15 cellular contexts compared by ENCODE assay signal in the genomic region with DNA sequence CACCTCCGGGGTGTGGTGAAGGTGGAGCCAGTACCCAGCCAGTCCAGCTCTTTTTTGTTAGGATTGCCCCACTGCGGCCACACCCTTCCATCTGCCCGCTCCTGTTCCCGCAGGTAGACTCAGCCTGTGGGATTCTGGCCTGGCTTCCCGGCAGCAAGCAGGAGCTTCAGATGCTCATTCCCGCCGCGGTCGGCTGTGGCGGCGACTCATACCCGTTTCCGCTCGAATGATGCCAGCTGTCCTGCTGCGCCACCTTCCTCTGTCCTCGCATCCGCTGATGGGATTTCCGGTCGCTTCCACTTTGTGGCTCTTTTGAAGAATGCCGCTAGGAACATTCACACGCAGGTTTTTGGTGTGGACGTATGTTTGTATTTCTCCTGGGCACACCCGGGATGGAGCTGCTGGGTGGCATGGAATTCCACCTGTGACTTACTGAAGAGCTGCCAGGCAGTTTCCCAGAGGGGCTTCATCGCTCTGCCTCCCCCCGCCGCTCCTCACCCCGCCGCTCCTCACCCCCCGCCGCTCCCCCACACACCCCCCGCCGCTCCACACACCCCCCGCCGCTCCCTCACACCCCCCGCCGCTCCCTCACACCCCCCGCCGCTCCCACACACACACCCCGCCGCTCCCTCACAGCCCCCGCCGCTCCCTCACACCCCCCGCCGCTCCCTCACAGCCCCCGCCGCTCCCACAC.
DNase-seq lines count a peak whose midpoint lies in the region; ATAC-seq and TF ChIP-seq lines count a peak whose summit lies in the region.
"Had no signal": no experiment of that assay in that cellular context is flagged by ENCODE, and none has a peak within 500 bp of the region (broad histone marks: within the 10 kb centered on the region; RNA-seq: fewer than 3 reads in every experiment).

No MANE protein-coding gene starts in this region.

- TF ChIP-seq CTCF in PC-3 (conservative IDR thresholded peaks at IDR 0.05; ENCODE audit: low read depth, low read length): no peak
- no peak for TF ChIP-seq CTCF in foreskin keratinocyte (conservative IDR thresholded peaks at IDR 0.05)

- H3K36me3 Mint-ChIP-seq in activated CD4-positive, alpha-beta memory T cell treated with anti-CD3 and anti-CD28 coated beads for 36 hours: no peaks in the 10 kb centered on the region
- no peaks in the 10 kb centered on the region for H3K36me3 Mint-ChIP-seq in activated CD4-positive, alpha-beta memory T cell treated with anti-CD3 and anti-CD28 coated beads, Interleukin-2, amount 10 ng/mL, durations not matched to agents 7 days and 5 days (ENCODE audit: low read depth)

- H3K27me3 Mint-ChIP-seq in activated CD4-positive, alpha-beta memory T cell treated with anti-CD3 and anti-CD28 coated beads for 36 hours: peaks cover 26% of the 10 kb centered on the region
- H3K27me3 Mint-ChIP-seq in activated CD4-positive, alpha-beta memory T cell treated with anti-CD3 and anti-CD28 coated beads, Interleukin-2, amount 10 ng/mL, durations not matched to agents 7 days and 5 days: peaks cover 28% of the 10 kb centered on the region

- no TSS peak for BruUV-seq in PC-3 (replicated peaks; lab: Mats Ljungman, UMichigan)

- H3F3A ChIP-seq in PC-3 (ENCODE audit: low read length, unreplicated experiment): no peaks in the 10 kb centered on the region

- no peaks in the 10 kb centered on the region for H3K27me3 ChIP-seq in PC-3 (ENCODE audit: low read length)
- H3K27me3 ChIP-seq in foreskin keratinocyte: no peaks in the 10 kb centered on the region
- H3K27me3 ChIP-seq: colonic mucosa, ovary, SJSA1, upper lobe of right lung had no signal

- peaks cover 3% of the 10 kb centered on the region; the same call in 1 of the 2 replicates for H3K4me1 ChIP-seq in PC-3 (ENCODE audit: insufficient read depth, low read length)
- no peaks in the 10 kb centered on the region for H3K4me1 ChIP-seq in foreskin keratinocyte
- H3K4me1 ChIP-seq: colonic mucosa, SJSA1 had no signal

- H3K27ac ChIP-seq in PC-3 (ENCODE audit: low read length): no peak overlapping the region
- no peak overlapping the region for H3K27ac ChIP-seq in foreskin keratinocyte
- H3K27ac ChIP-seq: colonic mucosa, ovary, SJSA1, upper lobe of right lung had no signal

- no peaks in the 10 kb centered on the region for H3K36me3 ChIP-seq in PC-3 (ENCODE audit: low read depth, low read length)
- H3K36me3 ChIP-seq: colonic mucosa, ovary, SJSA1, upper lobe of right lung had no signal

- no peak overlapping the region for H3K27ac Mint-ChIP-seq in activated CD4-positive, alpha-beta memory T cell treated with anti-CD3 and anti-CD28 coated beads for 36 hours
- no peak overlapping the region for H3K27ac Mint-ChIP-seq in activated CD4-positive, alpha-beta memory T cell treated with anti-CD3 and anti-CD28 coated beads, Interleukin-2, amount 10 ng/mL, durations not matched to agents 7 days and 5 days

- CTCF ChIA-PET in activated CD4-positive, alpha-beta memory T cell treated with anti-CD3 and anti-CD28 coated beads for 36 hours (lab: Charles Lee): no interaction called here
- CTCF ChIA-PET in activated CD4-positive, alpha-beta memory T cell treated with anti-CD3 and anti-CD28 coated beads, Interleukin-2, amount 10 ng/mL, durations not matched to agents 7 days and 5 days (lab: Charles Lee): no interaction called here
- CTCF ChIA-PET in PC-3 (lab: Charles Lee): interaction anchor here (0.5 kb wide), 1 partner anchor 972 kb away, joined by 3 read pairs; no protein-coding TSS in a partner anchor

- POLR2A ChIA-PET in activated CD4-positive, alpha-beta memory T cell treated with anti-CD3 and anti-CD28 coated beads for 36 hours (lab: Charles Lee): interaction anchor here (0.7 kb wide), 1 partner anchor 82 kb away, joined by 3 read pairs; no protein-coding TSS in a partner anchor
- POLR2A ChIA-PET in activated CD4-positive, alpha-beta memory T cell treated with anti-CD3 and anti-CD28 coated beads, Interleukin-2, amount 10 ng/mL, durations not matched to agents 7 days and 5 days (lab: Charles Lee): no interaction called here
- POLR2A ChIA-PET in PC-3 (lab: Charles Lee; ENCODE audit: unreplicated experiment): no interaction called here

- peak overlapping the region; percentile 54 for H3K4me3 ChIP-seq in PC-3 (ENCODE audit: low read length)
- H3K4me3 ChIP-seq: colonic mucosa, ovary, SJSA1, upper lobe of right lung had no signal

- peak; percentile 29 for DNase-seq in activated CD4-positive, alpha-beta memory T cell treated with anti-CD3 and anti-CD28 coated beads for 36 hours
- no peak for DNase-seq in activated CD4-positive, alpha-beta memory T cell treated with anti-CD3 and anti-CD28 coated beads, Interleukin-2, amount 10 ng/mL, durations not matched to agents 7 days and 5 days
- DNase-seq in NCI-H2029 (lab: John Stamatoyannopoulos, UW) (peak; percentile 79), PC-3 (peak; percentile 76), putamen (ENCODE audit: low spot score) (peak; percentile 17), left lobe of liver (ENCODE audit: low spot score) (no peak), foreskin keratinocyte (no peak)
- DNase-seq: ACHN; activated CD8-positive, alpha-beta memory T cell treated with anti-CD3 and anti-CD28 coated beads, Interleukin-2, amount 50 U/mL, for 4 hours; colonic mucosa; HCEC 1CT; upper lobe of right lung had no signal

- ATAC-seq in PC-3 (peak; percentile 78), HG03442 (IDR thresholded peaks at IDR 0.05; ENCODE audit: unreplicated experiment) (no peak), left lobe of liver (no peak), foreskin keratinocyte (no peak)

- no peak overlapping the region for H3K9ac ChIP-seq in PC-3 (ENCODE audit: low read length)

- H3K9me2 ChIP-seq in PC-3 (replicated peaks; ENCODE audit: low read length): no peaks in the 10 kb centered on the region

- H3K4me3 Mint-ChIP-seq in activated CD4-positive, alpha-beta memory T cell treated with anti-CD3 and anti-CD28 coated beads for 36 hours: no peak overlapping the region
- no peak overlapping the region for H3K4me3 Mint-ChIP-seq in activated CD4-positive, alpha-beta memory T cell treated with anti-CD3 and anti-CD28 coated beads, Interleukin-2, amount 10 ng/mL, durations not matched to agents 7 days and 5 days

- intact Hi-C loops in activated CD4-positive, alpha-beta memory T cell treated with anti-CD3 and anti-CD28 coated beads for 36 hours (cut with micrococcal nuclease): no loop called here
- intact Hi-C loops in PC-3 (cut with micrococcal nuclease): no loop called here

- no peaks in the 10 kb centered on the region for H4K20me1 ChIP-seq in PC-3 (ENCODE audit: low read length)

- H3K9me3 ChIP-seq in PC-3 (ENCODE audit: low read length): no peaks in the 10 kb centered on the region
- H3K9me3 ChIP-seq: colonic mucosa, ovary, SJSA1, upper lobe of right lung had no signal

- no peaks in the 10 kb centered on the region for H3K9me3 Mint-ChIP-seq in activated CD4-positive, alpha-beta memory T cell treated with anti-CD3 and anti-CD28 coated beads for 36 hours
- no peaks in the 10 kb centered on the region for H3K9me3 Mint-ChIP-seq in activated CD4-positive, alpha-beta memory T cell treated with anti-CD3 and anti-CD28 coated beads, Interleukin-2, amount 10 ng/mL, durations not matched to agents 7 days and 5 days

- H3K4me1 Mint-ChIP-seq in activated CD4-positive, alpha-beta memory T cell treated with anti-CD3 and anti-CD28 coated beads for 36 hours (ENCODE audit: low read depth): peaks cover 8% of the 10 kb centered on the region
- H3K4me1 Mint-ChIP-seq in activated CD4-positive, alpha-beta memory T cell treated with anti-CD3 and anti-CD28 coated beads, Interleukin-2, amount 10 ng/mL, durations not matched to agents 7 days and 5 days: peaks cover 8% of the 10 kb centered on the region

- peak overlapping the region; percentile 76 for H3K4me2 ChIP-seq in PC-3 (ENCODE audit: low read length)

- no peaks in the 10 kb centered on the region for H3K79me2 ChIP-seq in PC-3 (ENCODE audit: low read length)

- peak overlapping the region; percentile 71 for H2AFZ ChIP-seq in PC-3 (ENCODE audit: low read length)

Comparison
In these comparisons a context has a peak if more than half of its experiments do, and no peak if none do; other contexts are left out.
1. DNase-seq: peak in activated CD4-positive, alpha-beta memory T cell treated with anti-CD3 and anti-CD28 coated beads for 36 hours (single experiment), NCI-H2029 (single experiment), PC-3 (single experiment) and putamen (single experiment); none in activated CD4-positive, alpha-beta memory T cell treated with anti-CD3 and anti-CD28 coated beads, Interleukin-2, amount 10 ng/mL, durations not matched to agents 7 days and 5 days (single experiment), left lobe of liver (single experiment) and foreskin keratinocyte (0 of 2).